Comparison of ENCODE assay signal across 1 cellular context in genomic region chr12:26032719-26033241, GRCh38.
TF ChIP-seq lines count a peak whose summit lies in the region.

No MANE protein-coding gene starts in this region.

TF ChIP-seq in HEK293, 187 proteins besides CTCF, POLR2A, EP300 and RAD21 (continued from another document):
- TF ChIP-seq REST (tag by site-specific recombination; IDR thresholded peaks at IDR 0.05) (no peak), ZNF350 (tag by site-specific recombination; IDR thresholded peaks at IDR 0.05) (no peak), ZNF791 (tag by site-specific recombination; IDR thresholded peaks at IDR 0.05) (no peak), BCL6B (tag by site-specific recombination; IDR thresholded peaks at IDR 0.05) (0 out of 2 replicates have a peak, but pooled peaks have one; percentile 36), ZNF202 (tag by site-specific recombination; IDR thresholded peaks at IDR 0.05; ENCODE audit: borderline replicate concordance) (no peak), ZNF112 (tag by site-specific recombination; IDR thresholded peaks at IDR 0.05) (no peak), INSM2 (tag by site-specific recombination; IDR thresholded peaks at IDR 0.05) (0 out of 2 replicates have a peak, but pooled peaks have one; percentile 51), FEZF1 (tag by site-specific recombination; IDR thresholded peaks at IDR 0.05) (peak; percentile 33; the same call in 1 of the 2 replicates), ZNF670 (tag by site-specific recombination; IDR thresholded peaks at IDR 0.05; ENCODE audit: low read depth) (no peak), KLF10 (tag by site-specific recombination; IDR thresholded peaks at IDR 0.05) (peak; percentile 66), ZNF747 (tag by site-specific recombination; IDR thresholded peaks at IDR 0.05) (no peak), ZNF518A (tag by site-specific recombination; conservative IDR thresholded peaks at IDR 0.05; ENCODE audit: low read depth) (no peak), ZNF404 (tag by site-specific recombination; IDR thresholded peaks at IDR 0.05) (no peak), ZBTB8A (tag by site-specific recombination; IDR thresholded peaks at IDR 0.05) (no peak), ELK4 (IDR thresholded peaks at IDR 0.05; ENCODE audit: borderline replicate concordance, low read depth, low read length) (no peak), GLIS1 (tag by site-specific recombination; IDR thresholded peaks at IDR 0.05) (peak; percentile 48; the same call in 1 of the 2 replicates), WT1 (tag by site-specific recombination; IDR thresholded peaks at IDR 0.05) (peak; percentile 67), ZEB2 (tag by site-specific recombination; IDR thresholded peaks at IDR 0.05) (peak; percentile 90), ZBTB11 (tag by site-specific recombination; conservative IDR thresholded peaks at IDR 0.05; ENCODE audit: low read depth) (no peak), ZNF184 (tag by site-specific recombination; IDR thresholded peaks at IDR 0.05) (no peak), GLI2 (tag by site-specific recombination; IDR thresholded peaks at IDR 0.05; ENCODE audit: borderline replicate concordance, low read depth) (peak; percentile 34; the same call in 1 of the 2 replicates), TCF7L2 (IDR thresholded peaks at IDR 0.05; ENCODE audit: borderline replicate concordance, low read depth, low read length) (no peak), ZNF624 (tag by site-specific recombination; IDR thresholded peaks at IDR 0.05) (no peak), ZNF677 (tag by site-specific recombination; IDR thresholded peaks at IDR 0.05) (no peak), ZNF76 (tag by site-specific recombination; IDR thresholded peaks at IDR 0.05; ENCODE audit: borderline replicate concordance, low read depth) (no peak), ZFP3 (tag by site-specific recombination; IDR thresholded peaks at IDR 0.05; ENCODE audit: low read depth) (no peak)
